In genomic region chr15:44598892-44599291, GRCh38 we compare ENCODE assay signal across 15 cellular contexts.
DNase-seq lines count a peak whose midpoint lies in the region; ATAC-seq and TF ChIP-seq lines count a peak whose summit lies in the region.
"Had no signal": no experiment of that assay in that cellular context is flagged by ENCODE, and none has a peak within 500 bp of the region (broad histone marks: within the 10 kb centered on the region; RNA-seq: fewer than 3 reads in every experiment).

No MANE protein-coding gene starts in this region.

- POLR2A ChIA-PET in naive thymus-derived CD8-positive, alpha-beta T cell (lab: Charles Lee), result interaction anchor here (1.0 kb wide), 1 partner anchor 112 kb away, joined by 4 read pairs; the partner anchor contains the start of genes B2M and PATL2

- 37 to 58% (median 48%) methylated on average over 5 of the region's 5 CpGs for WGBS in stomach, 5 donors

- no peak for ATAC-seq in CD4-positive, CD25-positive, alpha-beta regulatory T cell (ENCODE audit: low read depth in 2 of 2)
- no peak for ATAC-seq in naive thymus-derived CD8-positive, alpha-beta T cell
- no peak for ATAC-seq in GM19328 (IDR thresholded peaks at IDR 0.05; ENCODE audit: unreplicated experiment)
- ATAC-seq: mucosa of descending colon had no signal

- intact Hi-C loops in stomach (cut with DNase I; ENCODE audit: low total_unique reads), result no loop called here

- TF ChIP-seq CTCF in LNCaP clone FGC (IDR thresholded peaks at IDR 0.05; ENCODE audit: control insufficient read depth, extremely low read depth, insufficient read depth), result no peak
- no peak for TF ChIP-seq CTCF in astrocyte of the cerebellum (IDR thresholded peaks at IDR 0.05; ENCODE audit: low read depth, low read length, missing control alignments)
- no peak for TF ChIP-seq CTCF in stomach (IDR thresholded peaks at IDR 0.05)

- TF ChIP-seq EP300 in stomach (IDR thresholded peaks at IDR 0.05), result no peak

- peaks cover 14 to 46% (median 26%) of the 10 kb centered on the region in 4 donors for H3K4me1 Mint-ChIP-seq in CD4-positive, CD25-positive, alpha-beta regulatory T cell
- H3K4me1 Mint-ChIP-seq in naive thymus-derived CD8-positive, alpha-beta T cell, result peaks cover 4 to 17% (median 17%) of the 10 kb centered on the region in 4 donors

- peaks cover 31% of the 10 kb centered on the region for H3K36me3 Mint-ChIP-seq in CD4-positive, CD25-positive, alpha-beta regulatory T cell
- peaks cover 4 to 75% (median 17%) of the 10 kb centered on the region in 3 donors for H3K36me3 Mint-ChIP-seq in naive thymus-derived CD8-positive, alpha-beta T cell

- H3K9me3 Mint-ChIP-seq in CD4-positive, CD25-positive, alpha-beta regulatory T cell, result no peaks in the 10 kb centered on the region
- no peaks in the 10 kb centered on the region for H3K9me3 Mint-ChIP-seq in naive thymus-derived CD8-positive, alpha-beta T cell

- peaks cover 46% of the 10 kb centered on the region for H3K36me3 ChIP-seq in CD4-positive, CD25-positive, alpha-beta regulatory T cell (ENCODE audit: control insufficient read depth, insufficient read depth, low read length)
- peaks cover 50 to 100% (median 94%) of the 10 kb centered on the region in 4 donors for H3K36me3 ChIP-seq in stomach

- peaks cover 21% of the 10 kb centered on the region for H3K4me1 ChIP-seq in CD4-positive, CD25-positive, alpha-beta regulatory T cell (ENCODE audit: control insufficient read depth, insufficient read depth, low read length, poor library complexity, severe bottlenecking)
- H3K4me1 ChIP-seq in stomach, result peaks cover 0 to 11% (median 0%) of the 10 kb centered on the region in 4 donors
- H3K4me1 ChIP-seq: ascending aorta, prostate gland had no signal

- in situ Hi-C loops in astrocyte of the cerebellum (cut with HindIII; ENCODE audit: low sequenced_read_pairs), result no loop called here

- no peak for TF ChIP-seq POLR2A in stomach (IDR thresholded peaks at IDR 0.05)

- peak overlapping the region; percentile 66 to 86 (median 78) for H3K27ac Mint-ChIP-seq in CD4-positive, CD25-positive, alpha-beta regulatory T cell
- peak overlapping the region in 9 of 10 donors; percentile 2 to 85 (median 71) for H3K27ac Mint-ChIP-seq in naive thymus-derived CD8-positive, alpha-beta T cell

- H3K27me3 Mint-ChIP-seq in CD4-positive, CD25-positive, alpha-beta regulatory T cell, result no peaks in the 10 kb centered on the region
- no peaks in the 10 kb centered on the region for H3K27me3 Mint-ChIP-seq in naive thymus-derived CD8-positive, alpha-beta T cell

- H3K27ac ChIP-seq in CD4-positive, CD25-positive, alpha-beta regulatory T cell (ENCODE audit: insufficient read depth, low read length, poor library complexity, severe bottlenecking), result peak overlapping the region; percentile 48
- H3K27ac ChIP-seq in stomach, result peak overlapping the region in 2 of 5 donors; percentile 38 to 52
- H3K27ac ChIP-seq: epithelial cell of prostate, HL-60, PC-9 had no signal

- H3K4me3 ChIP-seq in CD4-positive, CD25-positive, alpha-beta regulatory T cell (ENCODE audit: low read depth, low read length), result no peak overlapping the region
- no peak overlapping the region for H3K4me3 ChIP-seq in LNCaP clone FGC (ENCODE audit: low read depth, low read length)
- no peak overlapping the region for H3K4me3 ChIP-seq in astrocyte of the cerebellum (ENCODE audit: low read depth, low read length)
- no peak overlapping the region for H3K4me3 ChIP-seq in stomach
- H3K4me3 ChIP-seq: ascending aorta, mucosa of descending colon, PC-9, prostate gland had no signal

- no peaks in the 10 kb centered on the region for H3K9me3 ChIP-seq in CD4-positive, CD25-positive, alpha-beta regulatory T cell (ENCODE audit: control insufficient read depth in 2 of 2, low read length in 2 of 2)
- no peaks in the 10 kb centered on the region for H3K9me3 ChIP-seq in stomach
- H3K9me3 ChIP-seq: ascending aorta, mucosa of descending colon, prostate gland had no signal

- no peaks in the 10 kb centered on the region for H3K27me3 ChIP-seq in CD4-positive, CD25-positive, alpha-beta regulatory T cell (ENCODE audit: control insufficient read depth, insufficient read depth, low read length)
- no peaks in the 10 kb centered on the region for H3K27me3 ChIP-seq in stomach
- H3K27me3 ChIP-seq: ascending aorta had no signal

- no peak overlapping the region for H3K4me3 Mint-ChIP-seq in CD4-positive, CD25-positive, alpha-beta regulatory T cell
- H3K4me3 Mint-ChIP-seq in naive thymus-derived CD8-positive, alpha-beta T cell, result no peak overlapping the region

- no peak for DNase-seq in CD4-positive, CD25-positive, alpha-beta regulatory T cell
- DNase-seq in LNCaP clone FGC (ENCODE audit: low read depth) (peak; percentile 51), astrocyte of the cerebellum (ENCODE audit: low read depth) (peak; percentile 9), stomach (no peak), NCI-H1048 (lab: John Stamatoyannopoulos, UW) (no peak), NCI-H1417 (lab: John Stamatoyannopoulos, UW) (no peak)
- DNase-seq in naive thymus-derived CD8-positive, alpha-beta T cell, result no peak
- DNase-seq: mucosa of descending colon; stimulated activated CD4-positive, alpha-beta T cell treated with anti-CD3 and anti-CD28 coated beads, Interleukin-4, amount 100 ng/mL, for 1 hour had no signal

Comparison
In these comparisons a context has a peak if more than half of its experiments do, and no peak if none do; other contexts are left out.
1. DNase-seq: peak in LNCaP clone FGC (single experiment) and astrocyte of the cerebellum (single experiment); none in CD4-positive, CD25-positive, alpha-beta regulatory T cell (0 of 3), naive thymus-derived CD8-positive, alpha-beta T cell (0 of 10), stomach (single experiment), NCI-H1048 (single experiment) and NCI-H1417 (0 of 3).